ENCODE assay signal across 8 cellular contexts in the genomic region with DNA sequence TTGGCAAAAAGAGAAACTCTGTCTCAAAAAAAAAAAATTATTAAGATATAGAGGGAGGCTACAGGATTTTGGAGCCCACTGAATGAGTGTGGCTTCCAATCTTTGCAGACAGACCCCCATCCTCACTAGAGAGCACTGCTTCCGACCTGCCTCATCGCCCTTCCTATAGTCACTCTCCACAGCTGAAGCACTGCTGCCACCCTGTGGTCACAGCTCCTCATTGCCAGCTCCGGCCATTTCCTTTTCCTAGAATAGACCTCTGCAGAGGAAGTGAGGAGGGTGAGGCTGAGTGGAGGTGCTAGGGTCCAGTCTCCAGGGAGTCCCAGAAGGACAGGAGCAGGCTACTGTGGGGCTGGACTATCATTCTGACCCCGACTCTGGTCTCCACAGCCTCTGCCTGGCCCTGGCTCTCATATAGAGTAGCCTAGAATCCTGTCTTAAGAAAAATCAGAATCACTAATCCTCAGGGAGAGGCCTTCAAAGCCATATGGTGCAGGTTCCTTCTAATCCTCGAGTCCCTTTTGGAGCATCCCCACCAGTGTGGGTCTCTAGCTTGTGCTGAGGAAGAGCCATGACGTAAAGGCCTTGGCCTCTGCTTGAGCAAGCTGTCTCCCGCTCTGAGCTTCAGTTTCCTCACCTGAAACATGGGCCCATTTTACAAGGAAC. TPM values are rescaled to one million over a fixed set of nuclear protein-coding genes. Genes with fewer than 3 reads are reported as not detected.
DNase-seq lines count a peak whose midpoint lies in the region; ATAC-seq and TF ChIP-seq lines count a peak whose summit lies in the region.

No MANE protein-coding gene starts in this region.

- ATAC-seq in GM19023 (IDR thresholded peaks at IDR 0.05; ENCODE audit: unreplicated experiment) = peak; percentile 79
- peak; percentile 85 for ATAC-seq in HG03342 (IDR thresholded peaks at IDR 0.05; ENCODE audit: unreplicated experiment)

- no peaks in the 10 kb centered on the region for H3K27me3 ChIP-seq in kidney epithelial cell (ENCODE audit: control insufficient read depth, insufficient read depth, low read length)

- H3K36me3 ChIP-seq in kidney epithelial cell (ENCODE audit: control insufficient read depth, insufficient read depth, low read length) = peaks cover 5% of the 10 kb centered on the region

- DNase-seq in AG20443 (ENCODE audit: low spot score) = peak; percentile 86
- peak; percentile 78 for DNase-seq in NCI-H345 (lab: John Stamatoyannopoulos, UW)
- peak; percentile 55 to 82 (median 58) for DNase-seq in activated CD4-positive, CD25-positive, alpha-beta regulatory T cell (lab: John Stamatoyannopoulos, UW)
- peak; percentile 80 to 84 for DNase-seq in cardiac fibroblast (ENCODE audit: low read depth in 2 of 2)
- no peak for DNase-seq in kidney epithelial cell (ENCODE audit: low read depth)
- peak; percentile 82 for DNase-seq in stimulated activated CD4-positive, alpha-beta T cell treated with anti-CD3 and anti-CD28 coated beads, Interleukin-4, amount 100 ng/mL, for 1 hour

- TF ChIP-seq CTCF in cardiac fibroblast (IDR thresholded peaks at IDR 0.05; ENCODE audit: low read depth, low read length) (peak; percentile 91), kidney epithelial cell (IDR thresholded peaks at IDR 0.05; ENCODE audit: insufficient read depth, low read length, poor library complexity, severe bottlenecking) (peak; percentile 93)

- H3K4me3 ChIP-seq in cardiac fibroblast (replicated peaks in 1 of 2; ENCODE audit: low read depth in 2 of 2, low read length in 2 of 2) (no peak overlapping the region), kidney epithelial cell (ENCODE audit: low read depth, low read length) (no peak overlapping the region)

RNA-seq across cellular contexts. Expression of gene NPFF, which starts 1.4 kb away (rescaled TPM):
- total RNA-seq in kidney epithelial cell = 3.0 TPM in 1 of 2 replicates, not detected in the other

RNA-seq across cellular contexts. Expression of gene TARBP2, which starts 7.6 kb away (rescaled TPM):
- total RNA-seq in kidney epithelial cell = 59.4 and 62.0 TPM in 2 replicates

RNA-seq across cellular contexts. Expression of gene MAP3K12, which starts 9.4 kb away (rescaled TPM):
- total RNA-seq in kidney epithelial cell = 12.3 and 18.6 TPM in 2 replicates

RNA-seq across cellular contexts. Expression of gene PCBP2, which starts 56.8 kb away (rescaled TPM):
- 350 and 379 TPM in 2 replicates for total RNA-seq in kidney epithelial cell
